1 cellular context compared by ENCODE assay signal in genomic region chr3:194995334-194995733, GRCh38.
A peak's percentile ranks its signal among the peaks of the same experiment; 100 is the strongest.
TF ChIP-seq lines count a peak whose summit lies in the region.

No MANE protein-coding gene starts in this region.

TF ChIP-seq in HepG2, 621 proteins besides CTCF, POLR2A, EP300 and RAD21 (continued from another document and continues in another):
- TF ChIP-seq, protein P1, sequence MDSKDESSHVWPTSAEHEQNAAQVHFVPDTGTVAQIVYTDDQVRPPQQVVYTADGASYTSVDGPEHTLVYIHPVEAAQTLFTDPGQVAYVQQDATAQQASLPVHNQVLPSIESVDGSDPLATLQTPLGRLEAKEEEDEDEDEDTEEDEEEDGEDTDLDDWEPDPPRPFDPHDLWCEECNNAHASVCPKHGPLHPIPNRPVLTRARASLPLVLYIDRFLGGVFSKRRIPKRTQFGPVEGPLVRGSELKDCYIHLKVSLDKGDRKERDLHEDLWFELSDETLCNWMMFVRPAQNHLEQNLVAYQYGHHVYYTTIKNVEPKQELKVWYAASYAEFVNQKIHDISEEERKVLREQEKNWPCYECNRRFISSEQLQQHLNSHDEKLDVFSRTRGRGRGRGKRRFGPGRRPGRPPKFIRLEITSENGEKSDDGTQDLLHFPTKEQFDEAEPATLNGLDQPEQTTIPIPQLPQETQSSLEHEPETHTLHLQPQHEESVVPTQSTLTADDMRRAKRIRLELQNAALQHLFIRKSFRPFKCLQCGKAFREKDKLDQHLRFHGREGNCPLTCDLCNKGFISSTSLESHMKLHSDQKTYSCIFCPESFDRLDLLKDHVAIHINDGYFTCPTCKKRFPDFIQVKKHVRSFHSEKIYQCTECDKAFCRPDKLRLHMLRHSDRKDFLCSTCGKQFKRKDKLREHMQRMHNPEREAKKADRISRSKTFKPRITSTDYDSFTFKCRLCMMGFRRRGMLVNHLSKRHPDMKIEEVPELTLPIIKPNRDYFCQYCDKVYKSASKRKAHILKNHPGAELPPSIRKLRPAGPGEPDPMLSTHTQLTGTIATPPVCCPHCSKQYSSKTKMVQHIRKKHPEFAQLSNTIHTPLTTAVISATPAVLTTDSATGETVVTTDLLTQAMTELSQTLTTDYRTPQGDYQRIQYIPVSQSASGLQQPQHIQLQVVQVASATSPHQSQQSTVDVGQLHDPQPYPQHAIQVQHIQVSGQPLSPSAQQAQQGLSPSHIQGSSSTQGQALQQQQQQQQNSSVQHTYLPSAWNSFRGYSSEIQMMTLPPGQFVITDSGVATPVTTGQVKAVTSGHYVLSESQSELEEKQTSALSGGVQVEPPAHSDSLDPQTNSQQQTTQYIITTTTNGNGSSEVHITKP (CRISPR knock-in tag; IDR thresholded peaks at IDR 0.05; ENCODE audit: low read depth) = peak; percentile 67; the same call in 1 of the 2 replicates
- TF ChIP-seq ZNF530 (CRISPR knock-in tag; IDR thresholded peaks at IDR 0.05; ENCODE audit: low read depth) = no peak
- no peak for TF ChIP-seq SOX13 (IDR thresholded peaks at IDR 0.05)
- TF ChIP-seq SOX13 (CRISPR knock-in tag; conservative IDR thresholded peaks at IDR 0.05 in 1 of 2, IDR thresholded peaks at IDR 0.05 in 1 of 2) = peak in 1 of 2 experiments; percentile 56; a peak in 2 of 4 replicates
- peak; percentile 26; the same call in 1 of the 2 replicates for TF ChIP-seq PITX1 (CRISPR knock-in tag; IDR thresholded peaks at IDR 0.05)
- TF ChIP-seq ZNF501 (CRISPR knock-in tag; IDR thresholded peaks at IDR 0.05) = 0 out of 2 replicates have a peak, but pooled peaks have one; percentile 34
- TF ChIP-seq MED1 (CRISPR knock-in tag; IDR thresholded peaks at IDR 0.05) = peak; percentile 59; the same call in 1 of the 2 replicates
- TF ChIP-seq, protein P2, sequence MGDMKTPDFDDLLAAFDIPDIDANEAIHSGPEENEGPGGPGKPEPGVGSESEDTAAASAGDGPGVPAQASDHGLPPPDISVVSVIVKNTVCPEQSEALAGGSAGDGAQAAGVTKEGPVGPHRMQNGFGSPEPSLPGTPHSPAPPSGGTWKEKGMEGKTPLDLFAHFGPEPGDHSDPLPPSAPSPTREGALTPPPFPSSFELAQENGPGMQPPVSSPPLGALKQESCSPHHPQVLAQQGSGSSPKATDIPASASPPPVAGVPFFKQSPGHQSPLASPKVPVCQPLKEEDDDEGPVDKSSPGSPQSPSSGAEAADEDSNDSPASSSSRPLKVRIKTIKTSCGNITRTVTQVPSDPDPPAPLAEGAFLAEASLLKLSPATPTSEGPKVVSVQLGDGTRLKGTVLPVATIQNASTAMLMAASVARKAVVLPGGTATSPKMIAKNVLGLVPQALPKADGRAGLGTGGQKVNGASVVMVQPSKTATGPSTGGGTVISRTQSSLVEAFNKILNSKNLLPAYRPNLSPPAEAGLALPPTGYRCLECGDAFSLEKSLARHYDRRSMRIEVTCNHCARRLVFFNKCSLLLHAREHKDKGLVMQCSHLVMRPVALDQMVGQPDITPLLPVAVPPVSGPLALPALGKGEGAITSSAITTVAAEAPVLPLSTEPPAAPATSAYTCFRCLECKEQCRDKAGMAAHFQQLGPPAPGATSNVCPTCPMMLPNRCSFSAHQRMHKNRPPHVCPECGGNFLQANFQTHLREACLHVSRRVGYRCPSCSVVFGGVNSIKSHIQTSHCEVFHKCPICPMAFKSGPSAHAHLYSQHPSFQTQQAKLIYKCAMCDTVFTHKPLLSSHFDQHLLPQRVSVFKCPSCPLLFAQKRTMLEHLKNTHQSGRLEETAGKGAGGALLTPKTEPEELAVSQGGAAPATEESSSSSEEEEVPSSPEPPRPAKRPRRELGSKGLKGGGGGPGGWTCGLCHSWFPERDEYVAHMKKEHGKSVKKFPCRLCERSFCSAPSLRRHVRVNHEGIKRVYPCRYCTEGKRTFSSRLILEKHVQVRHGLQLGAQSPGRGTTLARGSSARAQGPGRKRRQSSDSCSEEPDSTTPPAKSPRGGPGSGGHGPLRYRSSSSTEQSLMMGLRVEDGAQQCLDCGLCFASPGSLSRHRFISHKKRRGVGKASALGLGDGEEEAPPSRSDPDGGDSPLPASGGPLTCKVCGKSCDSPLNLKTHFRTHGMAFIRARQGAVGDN (CRISPR knock-in tag; IDR thresholded peaks at IDR 0.05) = peak; percentile 61
- TF ChIP-seq NCOA2 (CRISPR knock-in tag; IDR thresholded peaks at IDR 0.05) = 0 out of 2 replicates have a peak, but pooled peaks have one; percentile 18
- TF ChIP-seq, protein P3, sequence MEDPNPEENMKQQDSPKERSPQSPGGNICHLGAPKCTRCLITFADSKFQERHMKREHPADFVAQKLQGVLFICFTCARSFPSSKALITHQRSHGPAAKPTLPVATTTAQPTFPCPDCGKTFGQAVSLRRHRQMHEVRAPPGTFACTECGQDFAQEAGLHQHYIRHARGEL (CRISPR knock-in tag; IDR thresholded peaks at IDR 0.05) = no peak
- TF ChIP-seq CC2D1A (CRISPR knock-in tag; IDR thresholded peaks at IDR 0.05) = no peak
- peak; percentile 38; the same call in 1 of the 2 replicates for TF ChIP-seq BCL6 (CRISPR knock-in tag; IDR thresholded peaks at IDR 0.05)
- TF ChIP-seq ZSCAN9 (CRISPR knock-in tag; IDR thresholded peaks at IDR 0.05; ENCODE audit: borderline replicate concordance) = 0 out of 2 replicates have a peak, but pooled peaks have one; percentile 60
- TF ChIP-seq ZFY (CRISPR knock-in tag; IDR thresholded peaks at IDR 0.05) = peak; percentile 47; the same call in 1 of the 2 replicates
- TF ChIP-seq, protein P4, sequence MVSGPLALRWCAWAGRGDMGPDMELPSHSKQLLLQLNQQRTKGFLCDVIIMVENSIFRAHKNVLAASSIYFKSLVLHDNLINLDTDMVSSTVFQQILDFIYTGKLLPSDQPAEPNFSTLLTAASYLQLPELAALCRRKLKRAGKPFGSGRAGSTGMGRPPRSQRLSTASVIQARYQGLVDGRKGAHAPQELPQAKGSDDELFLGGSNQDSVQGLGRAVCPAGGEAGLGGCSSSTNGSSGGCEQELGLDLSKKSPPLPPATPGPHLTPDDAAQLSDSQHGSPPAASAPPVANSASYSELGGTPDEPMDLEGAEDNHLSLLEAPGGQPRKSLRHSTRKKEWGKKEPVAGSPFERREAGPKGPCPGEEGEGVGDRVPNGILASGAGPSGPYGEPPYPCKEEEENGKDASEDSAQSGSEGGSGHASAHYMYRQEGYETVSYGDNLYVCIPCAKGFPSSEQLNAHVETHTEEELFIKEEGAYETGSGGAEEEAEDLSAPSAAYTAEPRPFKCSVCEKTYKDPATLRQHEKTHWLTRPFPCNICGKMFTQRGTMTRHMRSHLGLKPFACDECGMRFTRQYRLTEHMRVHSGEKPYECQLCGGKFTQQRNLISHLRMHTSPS (CRISPR knock-in tag; IDR thresholded peaks at IDR 0.05; ENCODE audit: low read depth) = no peak
- peak; percentile 54; the same call in 1 of the 2 replicates for TF ChIP-seq ZNF609 (CRISPR knock-in tag; IDR thresholded peaks at IDR 0.05; ENCODE audit: borderline replicate concordance)
- peak; percentile 30; the same call in 1 of the 2 replicates for TF ChIP-seq HOXA3 (CRISPR knock-in tag; IDR thresholded peaks at IDR 0.05)
- TF ChIP-seq, protein P5, sequence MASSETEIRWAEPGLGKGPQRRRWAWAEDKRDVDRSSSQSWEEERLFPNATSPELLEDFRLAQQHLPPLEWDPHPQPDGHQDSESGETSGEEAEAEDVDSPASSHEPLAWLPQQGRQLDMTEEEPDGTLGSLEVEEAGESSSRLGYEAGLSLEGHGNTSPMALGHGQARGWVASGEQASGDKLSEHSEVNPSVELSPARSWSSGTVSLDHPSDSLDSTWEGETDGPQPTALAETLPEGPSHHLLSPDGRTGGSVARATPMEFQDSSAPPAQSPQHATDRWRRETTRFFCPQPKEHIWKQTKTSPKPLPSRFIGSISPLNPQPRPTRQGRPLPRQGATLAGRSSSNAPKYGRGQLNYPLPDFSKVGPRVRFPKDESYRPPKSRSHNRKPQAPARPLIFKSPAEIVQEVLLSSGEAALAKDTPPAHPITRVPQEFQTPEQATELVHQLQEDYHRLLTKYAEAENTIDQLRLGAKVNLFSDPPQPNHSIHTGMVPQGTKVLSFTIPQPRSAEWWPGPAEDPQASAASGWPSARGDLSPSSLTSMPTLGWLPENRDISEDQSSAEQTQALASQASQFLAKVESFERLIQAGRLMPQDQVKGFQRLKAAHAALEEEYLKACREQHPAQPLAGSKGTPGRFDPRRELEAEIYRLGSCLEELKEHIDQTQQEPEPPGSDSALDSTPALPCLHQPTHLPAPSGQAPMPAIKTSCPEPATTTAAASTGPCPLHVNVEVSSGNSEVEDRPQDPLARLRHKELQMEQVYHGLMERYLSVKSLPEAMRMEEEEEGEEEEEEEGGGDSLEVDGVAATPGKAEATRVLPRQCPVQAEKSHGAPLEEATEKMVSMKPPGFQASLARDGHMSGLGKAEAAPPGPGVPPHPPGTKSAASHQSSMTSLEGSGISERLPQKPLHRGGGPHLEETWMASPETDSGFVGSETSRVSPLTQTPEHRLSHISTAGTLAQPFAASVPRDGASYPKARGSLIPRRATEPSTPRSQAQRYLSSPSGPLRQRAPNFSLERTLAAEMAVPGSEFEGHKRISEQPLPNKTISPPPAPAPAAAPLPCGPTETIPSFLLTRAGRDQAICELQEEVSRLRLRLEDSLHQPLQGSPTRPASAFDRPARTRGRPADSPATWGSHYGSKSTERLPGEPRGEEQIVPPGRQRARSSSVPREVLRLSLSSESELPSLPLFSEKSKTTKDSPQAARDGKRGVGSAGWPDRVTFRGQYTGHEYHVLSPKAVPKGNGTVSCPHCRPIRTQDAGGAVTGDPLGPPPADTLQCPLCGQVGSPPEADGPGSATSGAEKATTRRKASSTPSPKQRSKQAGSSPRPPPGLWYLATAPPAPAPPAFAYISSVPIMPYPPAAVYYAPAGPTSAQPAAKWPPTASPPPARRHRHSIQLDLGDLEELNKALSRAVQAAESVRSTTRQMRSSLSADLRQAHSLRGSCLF (CRISPR knock-in tag; IDR thresholded peaks at IDR 0.05; ENCODE audit: borderline replicate concordance) = no peak
- 0 out of 2 replicates have a peak, but pooled peaks have one; percentile 22 for TF ChIP-seq ZMYM4 (CRISPR knock-in tag; IDR thresholded peaks at IDR 0.05)
- peak; percentile 16; the same call in 1 of the 2 replicates for TF ChIP-seq SAP130 (CRISPR knock-in tag; IDR thresholded peaks at IDR 0.05; ENCODE audit: low read depth)
- TF ChIP-seq ZMYM2 (CRISPR knock-in tag; IDR thresholded peaks at IDR 0.05) = 0 out of 2 replicates have a peak, but pooled peaks have one; percentile 23
- no peak for TF ChIP-seq KMT2A (CRISPR knock-in tag; IDR thresholded peaks at IDR 0.05)
- TF ChIP-seq, protein P6, sequence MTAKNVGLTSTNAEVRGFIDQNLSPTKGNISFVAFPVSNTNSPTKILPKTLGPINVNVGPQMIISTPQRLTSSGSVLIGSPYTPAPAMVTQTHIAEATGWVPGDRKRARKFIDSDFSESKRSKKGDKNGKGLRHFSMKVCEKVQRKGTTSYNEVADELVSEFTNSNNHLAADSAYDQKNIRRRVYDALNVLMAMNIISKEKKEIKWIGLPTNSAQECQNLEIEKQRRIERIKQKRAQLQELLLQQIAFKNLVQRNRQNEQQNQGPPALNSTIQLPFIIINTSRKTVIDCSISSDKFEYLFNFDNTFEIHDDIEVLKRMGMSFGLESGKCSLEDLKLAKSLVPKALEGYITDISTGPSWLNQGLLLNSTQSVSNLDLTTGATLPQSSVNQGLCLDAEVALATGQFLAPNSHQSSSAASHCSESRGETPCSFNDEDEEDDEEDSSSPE (CRISPR knock-in tag; IDR thresholded peaks at IDR 0.05) = no peak
- peak; percentile 23; the same call in 1 of the 2 replicates for TF ChIP-seq HMG20A (CRISPR knock-in tag; IDR thresholded peaks at IDR 0.05; ENCODE audit: borderline replicate concordance)
- 0 out of 2 replicates have a peak, but pooled peaks have one; percentile 18 for TF ChIP-seq RXRB (CRISPR knock-in tag; IDR thresholded peaks at IDR 0.05; ENCODE audit: borderline replicate concordance)
- TF ChIP-seq, protein P7, sequence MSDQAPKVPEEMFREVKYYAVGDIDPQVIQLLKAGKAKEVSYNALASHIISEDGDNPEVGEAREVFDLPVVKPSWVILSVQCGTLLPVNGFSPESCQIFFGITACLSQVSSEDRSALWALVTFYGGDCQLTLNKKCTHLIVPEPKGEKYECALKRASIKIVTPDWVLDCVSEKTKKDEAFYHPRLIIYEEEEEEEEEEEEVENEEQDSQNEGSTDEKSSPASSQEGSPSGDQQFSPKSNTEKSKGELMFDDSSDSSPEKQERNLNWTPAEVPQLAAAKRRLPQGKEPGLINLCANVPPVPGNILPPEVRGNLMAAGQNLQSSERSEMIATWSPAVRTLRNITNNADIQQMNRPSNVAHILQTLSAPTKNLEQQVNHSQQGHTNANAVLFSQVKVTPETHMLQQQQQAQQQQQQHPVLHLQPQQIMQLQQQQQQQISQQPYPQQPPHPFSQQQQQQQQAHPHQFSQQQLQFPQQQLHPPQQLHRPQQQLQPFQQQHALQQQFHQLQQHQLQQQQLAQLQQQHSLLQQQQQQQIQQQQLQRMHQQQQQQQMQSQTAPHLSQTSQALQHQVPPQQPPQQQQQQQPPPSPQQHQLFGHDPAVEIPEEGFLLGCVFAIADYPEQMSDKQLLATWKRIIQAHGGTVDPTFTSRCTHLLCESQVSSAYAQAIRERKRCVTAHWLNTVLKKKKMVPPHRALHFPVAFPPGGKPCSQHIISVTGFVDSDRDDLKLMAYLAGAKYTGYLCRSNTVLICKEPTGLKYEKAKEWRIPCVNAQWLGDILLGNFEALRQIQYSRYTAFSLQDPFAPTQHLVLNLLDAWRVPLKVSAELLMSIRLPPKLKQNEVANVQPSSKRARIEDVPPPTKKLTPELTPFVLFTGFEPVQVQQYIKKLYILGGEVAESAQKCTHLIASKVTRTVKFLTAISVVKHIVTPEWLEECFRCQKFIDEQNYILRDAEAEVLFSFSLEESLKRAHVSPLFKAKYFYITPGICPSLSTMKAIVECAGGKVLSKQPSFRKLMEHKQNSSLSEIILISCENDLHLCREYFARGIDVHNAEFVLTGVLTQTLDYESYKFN (CRISPR knock-in tag; conservative IDR thresholded peaks at IDR 0.05) = peak; percentile 71
- TF ChIP-seq CCDC6 (CRISPR knock-in tag; IDR thresholded peaks at IDR 0.05) = 0 out of 2 replicates have a peak, but pooled peaks have one; percentile 56
